ENCODE assay signal across 8 cellular contexts in genomic region chr17:61389670-61390478, GRCh38. TPM values are rescaled to one million over a fixed set of nuclear protein-coding genes. Genes with fewer than 3 reads are reported as not detected.
DNase-seq lines count a peak whose midpoint lies in the region; ATAC-seq and TF ChIP-seq lines count a peak whose summit lies in the region.

No MANE protein-coding gene starts in this region.

- no peaks in the 10 kb centered on the region for H3K27me3 ChIP-seq in colonic mucosa

- TF ChIP-seq CTCF in colonic mucosa (IDR thresholded peaks at IDR 0.05) (peak; percentile 83), mesothelial cell of epicardium (IDR thresholded peaks at IDR 0.05; ENCODE audit: unreplicated experiment) (peak; percentile 82), type B pancreatic cell (conservative IDR thresholded peaks at IDR 0.05) (peak; percentile 92)

- H3K27me3 Mint-ChIP-seq in mesothelial cell of epicardium (ENCODE audit: low read depth) (no peaks in the 10 kb centered on the region), type B pancreatic cell (peaks cover 48% of the 10 kb centered on the region)

- H3K36me3 Mint-ChIP-seq in mesothelial cell of epicardium (peaks cover 13% of the 10 kb centered on the region), type B pancreatic cell (peaks cover 8% of the 10 kb centered on the region)

- H3K4me3 Mint-ChIP-seq in mesothelial cell of epicardium (no peak overlapping the region), type B pancreatic cell (no peak overlapping the region)

- H3K4me1 Mint-ChIP-seq in mesothelial cell of epicardium (peaks cover 72% of the 10 kb centered on the region), type B pancreatic cell (ENCODE audit: unreplicated experiment) (peaks cover 31% of the 10 kb centered on the region)

- no peaks in the 10 kb centered on the region for H3K9me3 ChIP-seq in colonic mucosa

- H3K27ac Mint-ChIP-seq in mesothelial cell of epicardium (peak overlapping the region; percentile 50), type B pancreatic cell (no peak overlapping the region)

- peak overlapping the region in 1 of 2 donors; percentile 47 for H3K9ac ChIP-seq in colonic mucosa (ENCODE audit: low read depth in 2 of 2, low read length in 2 of 2)

- no peaks in the 10 kb centered on the region for H3K4me1 ChIP-seq in colonic mucosa

- no peak overlapping the region for H3K4me3 ChIP-seq in colonic mucosa

- no peak for DNase-seq in Right ventricle myocardium inferior (ENCODE audit: missing footprints)
- DNase-seq in cardiac septum (ENCODE audit: low spot score), result no peak
- DNase-seq in SW480 (ENCODE audit: low spot score), result peak; percentile 13
- DNase-seq in colonic mucosa, result no peak
- DNase-seq in mesothelial cell of epicardium (ENCODE audit: low spot score in 2 of 2, unreplicated experiment in 2 of 2), result peak in 1 of 2 experiments; percentile 79
- DNase-seq in type B pancreatic cell (ENCODE audit: extremely low spot score, unreplicated experiment), result no peak
- DNase-seq in RKO (ENCODE audit: low spot score), result no peak

- intact Hi-C loops in Right ventricle myocardium inferior (cut with DNase I) (loop anchor here (5.0 to 10.0 kb wide), 3 partner anchors 63 to 383 kb away; no protein-coding TSS in a partner anchor), cardiac septum (cut with DNase I) (loop anchor here (2.0 to 10.0 kb wide), 3 partner anchors 135 to 389 kb away; no protein-coding TSS in a partner anchor), colonic mucosa (cut with DNase I) (loop anchor here (2.0 to 5.0 kb wide), 2 partner anchors 388 to 669 kb away; no protein-coding TSS in a partner anchor)

- H3K27ac ChIP-seq in colonic mucosa, result no peak overlapping the region

- peak; percentile 49 for ATAC-seq in Right ventricle myocardium inferior
- ATAC-seq in HG02678 (IDR thresholded peaks at IDR 0.05; ENCODE audit: unreplicated experiment), result no peak

- no peaks in the 10 kb centered on the region for H3K36me3 ChIP-seq in colonic mucosa

- no peaks in the 10 kb centered on the region for H3K9me3 Mint-ChIP-seq in mesothelial cell of epicardium
- H3K9me3 Mint-ChIP-seq in type B pancreatic cell, result no peaks in the 10 kb centered on the region

RNA-seq across cellular contexts. Expression of gene TBX2, which starts 9.8 kb away (rescaled TPM):
- 12.1 TPM for total RNA-seq in Right ventricle myocardium inferior
- 17.2 TPM for total RNA-seq in cardiac septum
- 1 to 10 TPM; 5.0 to 5.3 TPM for total RNA-seq in colonic mucosa
- total RNA-seq in mesothelial cell of epicardium, result 164 to 176 TPM (median 173 TPM) in 3 replicates
- total RNA-seq in type B pancreatic cell (ENCODE audit: low replicate concordance), result 8.7 and 55.9 TPM in 2 replicates
